In the genomic region with DNA sequence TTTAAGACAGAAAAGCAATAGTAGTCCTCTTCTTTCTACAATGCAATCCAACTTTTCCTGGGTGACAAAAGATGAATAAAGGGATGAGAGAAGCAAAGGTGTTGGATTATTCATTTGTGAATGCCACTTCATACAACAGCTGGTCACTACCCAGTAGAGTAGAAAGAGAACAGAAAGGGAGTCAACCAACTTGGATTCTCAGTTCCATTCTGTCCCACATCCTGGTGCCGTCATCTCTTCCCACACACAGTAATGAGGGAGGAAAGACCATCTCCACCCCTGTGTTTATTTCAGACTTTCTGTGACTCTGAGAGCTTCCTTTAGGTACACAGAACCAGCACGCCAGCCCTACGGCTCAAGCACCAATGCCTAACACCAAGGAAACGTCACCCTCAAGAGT, we compare ENCODE assay signal across 18 cellular contexts.
A peak's percentile ranks its signal among the peaks of the same experiment; 100 is the strongest.
DNase-seq lines count a peak whose midpoint lies in the region; ATAC-seq and TF ChIP-seq lines count a peak whose summit lies in the region.
"Had no signal": no experiment of that assay in that cellular context is flagged by ENCODE, and none has a peak within 500 bp of the region (broad histone marks: within the 10 kb centered on the region; RNA-seq: fewer than 3 reads in every experiment).

No MANE protein-coding gene starts in this region.

- H3K9me3 ChIP-seq in upper lobe of right lung (no peaks in the 10 kb centered on the region), Peyer's patch (no peaks in the 10 kb centered on the region), esophagus squamous epithelium (no peaks in the 10 kb centered on the region)
- H3K9me3 ChIP-seq: SK-N-SH, testis had no signal

- intact Hi-C loops in upper lobe of right lung (cut with DNase I) = no loop called here
- intact Hi-C loops in esophagus squamous epithelium (cut with DNase I) = no loop called here

- H3K4me3 Mint-ChIP-seq in stimulated activated naive CD8-positive, alpha-beta T cell treated with anti-CD3 and anti-CD28 coated beads, Interleukin-15, Interleukin-2, amounts not matched to agents 100 ng/mL and 50 ng/mL, for 24 hours = no peak overlapping the region
- no peak overlapping the region for H3K4me3 Mint-ChIP-seq in activated naive CD8-positive, alpha-beta T cell treated with anti-CD3 and anti-CD28 coated beads, Interleukin-2, amount 10 ng/mL, durations not matched to agents 7 days and 5 days
- no peak overlapping the region for H3K4me3 Mint-ChIP-seq in mesothelial cell of epicardium

- no peaks in the 10 kb centered on the region for H3K27me3 Mint-ChIP-seq in stimulated activated naive CD8-positive, alpha-beta T cell treated with anti-CD3 and anti-CD28 coated beads, Interleukin-15, Interleukin-2, amounts not matched to agents 100 ng/mL and 50 ng/mL, for 24 hours
- no peaks in the 10 kb centered on the region for H3K27me3 Mint-ChIP-seq in activated naive CD8-positive, alpha-beta T cell treated with anti-CD3 and anti-CD28 coated beads, Interleukin-2, amount 10 ng/mL, durations not matched to agents 7 days and 5 days
- H3K27me3 Mint-ChIP-seq in mesothelial cell of epicardium (ENCODE audit: low read depth) = no peaks in the 10 kb centered on the region

- H3K36me3 ChIP-seq in upper lobe of right lung = no peaks in the 10 kb centered on the region
- no peaks in the 10 kb centered on the region for H3K36me3 ChIP-seq in Peyer's patch
- H3K36me3 ChIP-seq in esophagus squamous epithelium = no peaks in the 10 kb centered on the region
- H3K36me3 ChIP-seq: cardiac muscle cell had no signal

- TF ChIP-seq CTCF in mesothelial cell of epicardium (IDR thresholded peaks at IDR 0.05; ENCODE audit: unreplicated experiment) = no peak
- no peak for TF ChIP-seq CTCF in upper lobe of right lung (IDR thresholded peaks at IDR 0.05)
- TF ChIP-seq CTCF in Peyer's patch (IDR thresholded peaks at IDR 0.05) = no peak
- TF ChIP-seq CTCF in esophagus squamous epithelium (IDR thresholded peaks at IDR 0.05) = no peak

- H3K4me3 ChIP-seq in upper lobe of right lung = no peak overlapping the region
- H3K4me3 ChIP-seq in Peyer's patch = no peak overlapping the region
- no peak overlapping the region for H3K4me3 ChIP-seq in esophagus squamous epithelium
- H3K4me3 ChIP-seq: cardiac muscle cell, testis had no signal

- no peaks in the 10 kb centered on the region for H3K27me3 ChIP-seq in upper lobe of right lung
- H3K27me3 ChIP-seq in Peyer's patch = no peaks in the 10 kb centered on the region
- H3K27me3 ChIP-seq in esophagus squamous epithelium = no peaks in the 10 kb centered on the region
- H3K27me3 ChIP-seq: cardiac muscle cell, testis had no signal

- peaks cover 31% of the 10 kb centered on the region for H3K4me1 ChIP-seq in upper lobe of right lung
- H3K4me1 ChIP-seq in Peyer's patch = no peaks in the 10 kb centered on the region
- peaks cover 0 to 37% (median 2%) of the 10 kb centered on the region in 3 donors for H3K4me1 ChIP-seq in esophagus squamous epithelium
- H3K4me1 ChIP-seq: testis had no signal

- TF ChIP-seq POLR2A in Peyer's patch (IDR thresholded peaks at IDR 0.05) = no peak
- TF ChIP-seq POLR2A in esophagus squamous epithelium (IDR thresholded peaks at IDR 0.05) = no peak

- no peak for DNase-seq in stimulated activated naive CD8-positive, alpha-beta T cell treated with anti-CD3 and anti-CD28 coated beads, Interleukin-15, Interleukin-2, amounts not matched to agents 100 U/mL and 50 U/mL, for 24 hours
- no peak for DNase-seq in activated naive CD8-positive, alpha-beta T cell treated with anti-CD3 and anti-CD28 coated beads, Interleukin-2, amount 10 ng/mL, durations not matched to agents 7 days and 5 days
- DNase-seq in mesothelial cell of epicardium (ENCODE audit: low spot score in 2 of 2, unreplicated experiment in 2 of 2) (no peak), upper lobe of right lung (no peak), Peyer's patch (no peak), esophagus squamous epithelium (lab: John Stamatoyannopoulos, UW) (no peak), NCI-H774 (lab: John Stamatoyannopoulos, UW) (no peak)
- DNase-seq: head of caudate nucleus, mammary epithelial cell, NCI-H1417 treated with DMSO at 0.1 percent for 48 hours, NCI-H2081 treated with DMSO at 0.1 percent for 48 hours, NCI-H345, NCI-H748 treated with DMSO at 0.1 percent for 48 hours, SK-N-SH, testis had no signal

- no peak for ATAC-seq in stimulated activated naive CD8-positive, alpha-beta T cell treated with anti-CD3 and anti-CD28 coated beads, Interleukin-15, Interleukin-2, amounts not matched to agents 100 U/mL and 50 U/mL, for 24 hours
- ATAC-seq in activated naive CD8-positive, alpha-beta T cell treated with anti-CD3 and anti-CD28 coated beads, Interleukin-2, amount 10 ng/mL, durations not matched to agents 7 days and 5 days (ENCODE audit: low read depth) = no peak
- peak; percentile 8 for ATAC-seq in upper lobe of right lung

- peak overlapping the region; percentile 1 for H3K27ac Mint-ChIP-seq in stimulated activated naive CD8-positive, alpha-beta T cell treated with anti-CD3 and anti-CD28 coated beads, Interleukin-15, Interleukin-2, amounts not matched to agents 100 ng/mL and 50 ng/mL, for 24 hours
- H3K27ac Mint-ChIP-seq in activated naive CD8-positive, alpha-beta T cell treated with anti-CD3 and anti-CD28 coated beads, Interleukin-2, amount 10 ng/mL, durations not matched to agents 7 days and 5 days = peak overlapping the region; percentile 17
- peak overlapping the region; percentile 47 for H3K27ac Mint-ChIP-seq in mesothelial cell of epicardium

- no peak overlapping the region for H3K27ac ChIP-seq in upper lobe of right lung
- no peak overlapping the region for H3K27ac ChIP-seq in Peyer's patch
- H3K27ac ChIP-seq in esophagus squamous epithelium = no peak overlapping the region
- H3K27ac ChIP-seq: C4-2B, cardiac muscle cell, testis had no signal

- H3K9me3 Mint-ChIP-seq in stimulated activated naive CD8-positive, alpha-beta T cell treated with anti-CD3 and anti-CD28 coated beads, Interleukin-15, Interleukin-2, amounts not matched to agents 100 ng/mL and 50 ng/mL, for 24 hours = no peaks in the 10 kb centered on the region
- no peaks in the 10 kb centered on the region for H3K9me3 Mint-ChIP-seq in activated naive CD8-positive, alpha-beta T cell treated with anti-CD3 and anti-CD28 coated beads, Interleukin-2, amount 10 ng/mL, durations not matched to agents 7 days and 5 days
- no peaks in the 10 kb centered on the region for H3K9me3 Mint-ChIP-seq in mesothelial cell of epicardium

- peaks cover 8% of the 10 kb centered on the region for H3K4me1 Mint-ChIP-seq in stimulated activated naive CD8-positive, alpha-beta T cell treated with anti-CD3 and anti-CD28 coated beads, Interleukin-15, Interleukin-2, amounts not matched to agents 100 ng/mL and 50 ng/mL, for 24 hours (ENCODE audit: low read depth)
- peaks cover 15% of the 10 kb centered on the region for H3K4me1 Mint-ChIP-seq in activated naive CD8-positive, alpha-beta T cell treated with anti-CD3 and anti-CD28 coated beads, Interleukin-2, amount 10 ng/mL, durations not matched to agents 7 days and 5 days
- H3K4me1 Mint-ChIP-seq in mesothelial cell of epicardium = peaks cover 53% of the 10 kb centered on the region

- no peaks in the 10 kb centered on the region for H3K36me3 Mint-ChIP-seq in stimulated activated naive CD8-positive, alpha-beta T cell treated with anti-CD3 and anti-CD28 coated beads, Interleukin-15, Interleukin-2, amounts not matched to agents 100 ng/mL and 50 ng/mL, for 24 hours (ENCODE audit: low read depth)
- peaks cover 3% of the 10 kb centered on the region for H3K36me3 Mint-ChIP-seq in activated naive CD8-positive, alpha-beta T cell treated with anti-CD3 and anti-CD28 coated beads, Interleukin-2, amount 10 ng/mL, durations not matched to agents 7 days and 5 days
- H3K36me3 Mint-ChIP-seq in mesothelial cell of epicardium = no peaks in the 10 kb centered on the region

- WGBS in esophagus squamous epithelium, 2 donors = 90 to 93% methylated on average over 3 to 4 of the region's 4 CpGs

- POLR2A ChIA-PET in activated naive CD8-positive, alpha-beta T cell treated with anti-CD3 and anti-CD28 coated beads, Interleukin-2, amount 10 ng/mL, durations not matched to agents 7 days and 5 days (lab: Charles Lee) = no interaction called here
